27 cellular contexts compared by ENCODE assay signal in the genomic region with DNA sequence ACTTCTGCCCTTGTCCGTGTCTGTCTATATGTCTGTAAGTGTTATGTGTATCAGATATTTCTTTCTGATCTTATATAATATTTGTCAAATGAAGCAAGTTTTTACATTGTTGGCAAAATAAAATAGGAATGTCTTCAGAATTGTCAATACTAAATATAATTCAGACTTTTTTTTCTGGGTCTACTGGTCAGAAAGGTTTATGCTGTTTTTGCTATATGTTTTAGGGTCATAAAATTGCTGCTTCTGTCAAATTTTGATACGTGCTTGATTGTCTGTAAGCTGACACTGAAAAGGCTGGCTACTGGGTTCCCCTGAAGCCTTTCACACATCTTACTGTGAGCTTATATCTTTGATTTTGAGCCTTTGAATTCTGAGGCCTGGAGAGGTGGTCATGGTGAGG. TPM values are rescaled to one million over a fixed set of nuclear protein-coding genes. Genes with fewer than 3 reads are reported as not detected.
"Had no signal": no experiment of that assay in that cellular context is flagged by ENCODE, and none has a peak within 500 bp of the region (broad histone marks: within the 10 kb centered on the region; RNA-seq: fewer than 3 reads in every experiment).

No MANE protein-coding gene starts in this region.

- DNase-seq: stimulated activated CD4-positive, alpha-beta T cell treated with anti-CD3 and anti-CD28 coated beads, Interleukin-2, amount 100 ng/mL, for 48 hours; stimulated activated CD4-positive, alpha-beta T cell treated with anti-CD3 and anti-CD28 coated beads, Interleukin-4, amount 100 ng/mL, for 1 hour; stimulated activated CD4-positive, alpha-beta T cell treated with anti-CD3 and anti-CD28 coated beads, Interleukin-4, amount 100 ng/mL, for 24 hours; stimulated activated CD4-positive, alpha-beta T cell treated with anti-CD3 and anti-CD28 coated beads, Interleukin-4, amount 100 ng/mL, for 4 hours; stimulated activated CD8-positive, alpha-beta memory T cell treated with anti-CD3 and anti-CD28 coated beads, Interleukin-4, amount 100 ng/mL, for 48 hours; stimulated activated naive B cell treated with anti-CD40 and anti-IgM and Interleukin-4, amounts not matched to agents 10 μg/mL and 1 μg/mL and 100 μg/mL, for 72 hours; stimulated activated naive CD4-positive, alpha-beta T cell; stimulated activated naive CD8-positive, alpha-beta T cell treated with anti-CD3 and anti-CD28 coated beads, Interleukin-15, amount 100 ng/mL, for 72 hours; stimulated activated naive CD8-positive, alpha-beta T cell treated with anti-CD3 and anti-CD28 coated beads, Interleukin-15, Interleukin-2, amounts not matched to agents 100 U/mL and 50 U/mL, for 24 hours; stomach; substantia nigra; testis; thyroid gland; tibial artery; transverse colon; trophoblast cell; upper lobe of left lung; upper lobe of right lung; uterus had no signal

- H3K27ac ChIP-seq: stomach, suprapubic skin, testis, thoracic aorta, thyroid gland, tibial artery, tibial nerve, transverse colon, upper lobe of left lung, upper lobe of right lung, uterus, vagina had no signal

- H3K9me3 ChIP-seq: suprapubic skin, testis, thoracic aorta, thyroid gland, tibial artery, upper lobe of left lung, upper lobe of right lung, uterus, vagina had no signal

- H3K4me3 ChIP-seq: stomach, suprapubic skin, testis, thoracic aorta, thyroid gland, tibial artery, tibial nerve, transverse colon, upper lobe of left lung, upper lobe of right lung, uterus, vagina had no signal

- H3K36me3 ChIP-seq: stomach, suprapubic skin, thoracic aorta, thyroid gland, tibial artery, tibial nerve, transverse colon, upper lobe of left lung, upper lobe of right lung, uterus, vagina had no signal

- H3K4me1 ChIP-seq: stomach, suprapubic skin, testis, thyroid gland, tibial artery, tibial nerve, upper lobe of left lung, upper lobe of right lung, uterus, vagina had no signal

- H3K27me3 ChIP-seq: stomach, suprapubic skin, testis, thyroid gland, tibial artery, tibial nerve, transverse colon, upper lobe of left lung, upper lobe of right lung, uterus, vagina had no signal

- FAIRE-seq: urothelium cell line had no signal

RNA-seq across cellular contexts. Expression of gene LGSN, which starts 20.1 kb away (rescaled TPM):
- total RNA-seq: subcutaneous adipose tissue, thoracic aorta, thyroid gland, tibial nerve, ureter, urinary bladder, vagina had no signal
- polyA plus RNA-seq: urinary bladder had no signal
